8 cellular contexts compared by ENCODE assay signal in the genomic region with DNA sequence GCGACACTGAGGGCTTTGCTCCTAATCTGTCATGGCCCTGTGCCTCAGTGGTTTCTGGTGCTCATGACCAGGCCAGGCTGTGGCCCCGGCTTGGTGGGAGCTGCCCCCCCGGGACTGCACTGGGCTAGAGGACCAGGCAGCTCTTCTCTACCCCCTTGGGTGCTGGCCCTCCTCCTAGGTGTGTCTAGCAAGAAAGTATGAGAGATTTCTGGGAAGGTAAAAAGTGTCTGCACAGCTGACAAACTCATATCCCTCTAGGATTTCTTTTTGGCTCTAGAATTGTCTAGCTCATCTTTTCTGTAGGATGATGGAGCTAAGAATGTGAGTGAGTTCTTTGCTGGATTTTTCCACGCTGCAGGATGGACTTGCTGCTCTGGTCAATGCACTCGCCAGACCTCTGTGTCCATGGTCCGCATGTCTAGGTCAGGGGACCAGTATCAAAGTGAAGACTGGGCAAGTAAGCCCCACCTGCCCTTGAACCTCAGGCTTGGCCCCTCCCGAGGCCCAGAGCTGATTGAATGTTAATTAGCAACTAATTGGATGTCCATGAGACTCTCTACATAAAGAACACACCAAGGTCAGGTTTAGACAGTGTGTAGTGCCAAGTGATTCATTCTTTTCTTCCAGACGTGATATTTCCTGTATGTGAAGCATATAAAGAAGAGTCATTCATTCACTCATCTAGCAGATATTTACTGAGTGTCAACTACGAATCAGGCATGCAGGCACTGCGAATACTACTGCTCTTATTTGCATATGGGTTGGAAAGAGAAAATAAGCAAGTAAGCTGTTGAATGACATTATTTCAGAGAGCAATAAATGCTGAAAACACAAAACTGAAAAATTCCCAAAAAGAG. TPM values are rescaled to one million over a fixed set of nuclear protein-coding genes. Genes with fewer than 3 reads are reported as not detected.
A peak's percentile ranks its signal among the peaks of the same experiment; 100 is the strongest.
DNase-seq lines count a peak whose midpoint lies in the region; ATAC-seq, FAIRE-seq and TF ChIP-seq lines count a peak whose summit lies in the region.

No MANE protein-coding gene starts in this region.

- DNase-seq in NCI-H82 (lab: John Stamatoyannopoulos, UW) (peak; percentile 89), endothelial cell of umbilical vein (ENCODE audit: low read depth, low spot score) (peak; percentile 44), pancreas (peak in 1 of 6 donors; percentile 8), D341Med (ENCODE audit: low spot score) (no peak), globus pallidus (ENCODE audit: low spot score) (no peak)
- DNase-seq in effector CD4-positive, alpha-beta T cell, result no peak

- TF ChIP-seq POLR2A in endothelial cell of umbilical vein (IDR thresholded peaks at IDR 0.05; ENCODE audit: low read depth, low read length), result no peak

- H3K9ac ChIP-seq in endothelial cell of umbilical vein (replicated peaks; ENCODE audit: extremely low read depth, insufficient read depth, low read length), result no peak overlapping the region

- 20 to 21% methylated on average over 10 of the region's 10 CpGs for WGBS in pancreas, 2 donors

- H2AFZ ChIP-seq in endothelial cell of umbilical vein (ENCODE audit: low read depth, low read length), result peak overlapping the region; percentile 4

- TF ChIP-seq CTCF in endothelial cell of umbilical vein (IDR thresholded peaks at IDR 0.05; ENCODE audit: extremely low read depth in 1 of 2, insufficient read depth in 1 of 2, low read depth in 1 of 2, low read length in 2 of 2), result no peak
- no peak for TF ChIP-seq CTCF in pancreas (IDR thresholded peaks at IDR 0.05)

- H3K4me3 ChIP-seq in GM08714 (ENCODE audit: low read length) (peak overlapping the region; percentile 48; the same call in 1 of the 2 replicates), endothelial cell of umbilical vein (replicated peaks in 1 of 3; ENCODE audit: insufficient read depth in 1 of 3, low read depth in 1 of 3, low read length in 3 of 3) (no peak overlapping the region), pancreas (peak overlapping the region; percentile 56 to 69 (median 62))

- no peaks in the 10 kb centered on the region for H4K20me1 ChIP-seq in endothelial cell of umbilical vein (replicated peaks; ENCODE audit: control insufficient read depth, extremely low read depth, insufficient read depth, low read length)

- H3K27me3 ChIP-seq in endothelial cell of umbilical vein (ENCODE audit: control insufficient read depth in 2 of 2, insufficient read depth in 2 of 2, low read length in 2 of 2) (peaks cover 32 to 36% of the 10 kb centered on the region in 2 experiments), pancreas (no peaks in the 10 kb centered on the region)

- ATAC-seq in pancreas (peak in 3 of 4 donors; percentile 7 to 52 (median 28)), HG02588 (IDR thresholded peaks at IDR 0.05; ENCODE audit: unreplicated experiment) (no peak)

- BruUV-seq in endothelial cell of umbilical vein (replicated peaks; lab: Mats Ljungman, UMichigan), result no TSS peak

- no peaks in the 10 kb centered on the region for H3K79me2 ChIP-seq in endothelial cell of umbilical vein (ENCODE audit: control insufficient read depth, insufficient read depth, low read length)

- peak overlapping the region; percentile 8 for H3K4me2 ChIP-seq in endothelial cell of umbilical vein (ENCODE audit: insufficient read depth, low read length)

- dilution Hi-C loops in endothelial cell of umbilical vein (cut with MboI; ENCODE audit: extremely low pct_ligation_motif_present, low sequenced_read_pairs), result no loop called here

- H3K4me1 ChIP-seq in endothelial cell of umbilical vein (ENCODE audit: control insufficient read depth, extremely low read depth, insufficient read depth, low read length) (peaks cover 10% of the 10 kb centered on the region), pancreas (peaks cover 6 to 22% (median 7%) of the 10 kb centered on the region in 3 donors)

- intact Hi-C loops in endothelial cell of umbilical vein (cut with micrococcal nuclease) (no loop called here), pancreas (cut with DNase I) (loop anchor here in 1 of 3 donors (5.0 kb wide), 1 partner anchor 39 kb away; no protein-coding TSS in a partner anchor)

- POLR2A ChIA-PET in endothelial cell of umbilical vein (lab: Charles Lee), result no interaction called here

- H3K9me3 ChIP-seq in endothelial cell of umbilical vein (replicated peaks; ENCODE audit: control insufficient read depth, insufficient read depth, low read length) (no peaks in the 10 kb centered on the region), pancreas (no peaks in the 10 kb centered on the region)

- H3K27ac ChIP-seq in endothelial cell of umbilical vein (ENCODE audit: insufficient read depth, low read depth, low read length), result no peak overlapping the region
- H3K27ac ChIP-seq in pancreas, result peak overlapping the region; percentile 64 to 93 (median 78)

- no peaks in the 10 kb centered on the region for H3K9me1 ChIP-seq in endothelial cell of umbilical vein (replicated peaks; ENCODE audit: control insufficient read depth, extremely low read depth, insufficient read depth, low read length)

- H3K36me3 ChIP-seq in endothelial cell of umbilical vein (ENCODE audit: control insufficient read depth in 2 of 2, extremely low read depth in 1 of 2, insufficient read depth in 2 of 2, low read length in 2 of 2), result no peaks in the 10 kb centered on the region
- no peaks in the 10 kb centered on the region for H3K36me3 ChIP-seq in pancreas

- peak; percentile 55 for FAIRE-seq in endothelial cell of umbilical vein (lab: Jason Lieb, UNC)
- FAIRE-seq in pancreas (lab: Jason Lieb, UNC), result no peak

- CTCF ChIA-PET in endothelial cell of umbilical vein (lab: Charles Lee), result interaction anchor here (0.9 to 2.1 kb wide), 5 partner anchors 10 to 232 kb away, joined by 3 to 29 read pairs (median 4); no protein-coding TSS in a partner anchor

TF ChIP-seq in endothelial cell of umbilical vein, 7 proteins besides CTCF, POLR2A, EP300 and RAD21:
- no peak for TF ChIP-seq MYC (IDR thresholded peaks at IDR 0.05; ENCODE audit: low read depth, low read length)
- TF ChIP-seq, protein P1, sequence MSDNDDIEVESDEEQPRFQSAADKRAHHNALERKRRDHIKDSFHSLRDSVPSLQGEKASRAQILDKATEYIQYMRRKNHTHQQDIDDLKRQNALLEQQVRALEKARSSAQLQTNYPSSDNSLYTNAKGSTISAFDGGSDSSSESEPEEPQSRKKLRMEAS (IDR thresholded peaks at IDR 0.05; ENCODE audit: insufficient read depth, insufficient read length), result no peak
- TF ChIP-seq JUN (IDR thresholded peaks at IDR 0.05; ENCODE audit: borderline replicate concordance, insufficient read depth, insufficient read length, low read depth), result no peak
- no peak for TF ChIP-seq GATA2 (IDR thresholded peaks at IDR 0.05; ENCODE audit: insufficient read depth, insufficient read length, low read depth, low read length)
- TF ChIP-seq FOS (IDR thresholded peaks at IDR 0.05; ENCODE audit: borderline replicate concordance, insufficient read depth, low read length), result peak; percentile 62
- no peak for TF ChIP-seq POLR2AphosphoS5 (IDR thresholded peaks at IDR 0.05; ENCODE audit: insufficient read depth, low read depth, low read length)
- TF ChIP-seq EZH2 (IDR thresholded peaks at IDR 0.05; ENCODE audit: borderline replicate concordance, low read depth, low read length, severe bottlenecking), result no peak
TF ChIP-seq in endothelial cell of umbilical vein: peak in this region for 1.

RNA-seq across cellular contexts. Expression of gene PSD4, which starts 15.6 kb away (rescaled TPM):
- total RNA-seq in endothelial cell of umbilical vein (0.09 and 0.24 TPM in 2 replicates), pancreas (10 to 100 TPM; 15.9 to 37.6 (median 23.4) TPM)
- polyA plus RNA-seq in endothelial cell of umbilical vein (0.01 TPM in 1 of 2 replicates, not detected in the other), pancreas (10 to 100 TPM; 28.2 to 31.4 TPM)
- 0.04 and 0.08 TPM in 2 replicates for polyA plus RNA-seq in endothelial cell of umbilical vein (2011; cell fraction: cytosol; rRNA removed)
- 0.04 and 0.07 TPM in 2 replicates for polyA plus RNA-seq in endothelial cell of umbilical vein (2011; cell fraction: nucleus; rRNA removed)
- polyA plus RNA-seq in endothelial cell of umbilical vein (2012), result 0.04 and 0.05 TPM in 2 replicates
- polyA minus RNA-seq in endothelial cell of umbilical vein, result 0.74 TPM in 1 of 2 replicates, not detected in the other
- polyA minus RNA-seq in endothelial cell of umbilical vein (2011; cell fraction: cytosol; rRNA and poly(A)+ RNA removed), result 1.7 TPM
- polyA minus RNA-seq in endothelial cell of umbilical vein (2011; cell fraction: nucleus; rRNA and poly(A)+ RNA removed), result 0.14 TPM in 1 of 2 replicates, not detected in the other

RNA-seq across cellular contexts. Expression of gene IL1RN, which starts 30.7 kb away (rescaled TPM):
- total RNA-seq in endothelial cell of umbilical vein, result not detected in 2 replicates
- polyA plus RNA-seq in endothelial cell of umbilical vein, result not detected in 2 replicates
- not detected in 2 replicates for polyA plus RNA-seq in endothelial cell of umbilical vein (2011; cell fraction: cytosol; rRNA removed)
- not detected in 2 replicates for polyA plus RNA-seq in endothelial cell of umbilical vein (2011; cell fraction: nucleus; rRNA removed)
- polyA plus RNA-seq in endothelial cell of umbilical vein (2012), result not detected in 2 replicates
- polyA minus RNA-seq in endothelial cell of umbilical vein, result not detected in 2 replicates
- polyA minus RNA-seq in endothelial cell of umbilical vein (2011; cell fraction: cytosol; rRNA and poly(A)+ RNA removed), result not detected
- polyA minus RNA-seq in endothelial cell of umbilical vein (2011; cell fraction: nucleus; rRNA and poly(A)+ RNA removed), result not detected in 2 replicates
- total RNA-seq in pancreas, result 1 to 10 TPM in 3 of 6 donors, under 1 TPM in 2, not detected in 1; 0.37 to 3.1 (median 1.4) TPM
- 1 to 10 TPM in 1 of 2 donors, under 1 TPM in 1; 0.65 to 1.6 TPM for polyA plus RNA-seq in pancreas

Comparison
In these comparisons a context has a peak if more than half of its experiments do, and no peak if none do; other contexts are left out.
1. H3K4me3 ChIP-seq: peak in GM08714 (single experiment) and pancreas (4 of 4); none in endothelial cell of umbilical vein (0 of 3).
2. DNase-seq: peak in NCI-H82 (single experiment) and endothelial cell of umbilical vein (single experiment); none in D341Med (single experiment), globus pallidus (single experiment) and effector CD4-positive, alpha-beta T cell (single experiment).
3. RNA of gene PSD4, which starts 15.6 kb away (total RNA-seq): 15.9 to 37.6 TPM in pancreas; 0.09 to 0.24 TPM in endothelial cell of umbilical vein; every median in the first group is over 10 times any median in the second.